ENCODE assay signal across 8 cellular contexts in the genomic region with DNA sequence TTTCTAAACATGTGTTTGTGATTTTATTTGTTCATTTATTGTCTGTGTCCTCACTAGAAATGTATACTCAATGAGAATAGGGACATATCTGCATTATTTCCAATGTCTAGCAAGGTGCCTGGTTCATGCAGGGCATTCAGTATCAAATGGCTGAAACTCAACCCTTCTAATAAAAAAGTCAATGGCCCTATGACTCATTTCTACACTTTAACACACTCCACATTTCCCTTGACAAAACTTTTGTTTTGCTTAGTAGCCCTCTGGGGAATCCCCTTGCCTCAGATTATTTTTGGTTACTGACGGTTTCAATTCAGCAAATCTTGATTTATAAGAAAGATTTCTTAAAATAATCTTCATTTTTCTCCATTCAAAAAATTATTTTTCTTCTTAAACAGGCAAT.
A peak's percentile ranks its signal among the peaks of the same experiment; 100 is the strongest.
DNase-seq lines count a peak whose midpoint lies in the region; ATAC-seq, FAIRE-seq and TF ChIP-seq lines count a peak whose summit lies in the region.

No MANE protein-coding gene starts in this region.

- POLR2A ChIA-PET in HEK293T (lab: Yijun Ruan, JAX): no interaction called here

- H3K79me2 ChIP-seq in keratinocyte (ENCODE audit: control insufficient read depth, insufficient read depth, low read length): peaks cover 2% of the 10 kb centered on the region
- no peaks in the 10 kb centered on the region for H3K79me2 ChIP-seq in mesendoderm (ENCODE audit: control insufficient read depth, insufficient read depth, low read length)

- H3K4me3 ChIP-seq in keratinocyte (ENCODE audit: control insufficient read depth in 2 of 3, extremely low read depth in 1 of 3, insufficient read depth in 2 of 3, low read depth in 1 of 3, low read length in 3 of 3) (no peak overlapping the region), mesendoderm (ENCODE audit: low read length) (no peak overlapping the region)

- H3K4ac ChIP-seq in mesendoderm (ENCODE audit: low read depth, low read length): no peak overlapping the region

- no peaks in the 10 kb centered on the region for H3K9me3 ChIP-seq in keratinocyte (ENCODE audit: control insufficient read depth, low read depth, low read length)

- no peak overlapping the region for H4K8ac ChIP-seq in mesendoderm (ENCODE audit: low read depth, low read length)

- H2BK15ac ChIP-seq in mesendoderm (replicated peaks; ENCODE audit: low read depth): no peak overlapping the region

- no peak overlapping the region for H2BK120ac ChIP-seq in mesendoderm (ENCODE audit: low read depth, low read length)

- CTCF ChIA-PET in HEK293T (lab: Yijun Ruan, JAX): interaction anchor here (1.2 kb wide), 1 partner anchor 23 kb away, joined by 3 read pairs; no protein-coding TSS in a partner anchor

- no peaks in the 10 kb centered on the region for H4K20me1 ChIP-seq in keratinocyte (ENCODE audit: control insufficient read depth, extremely low read depth, insufficient read depth, low read length)

- no peaks in the 10 kb centered on the region for H3K9me1 ChIP-seq in keratinocyte (ENCODE audit: control insufficient read depth, extremely low read depth, insufficient read depth, low read length)

- H3K27ac ChIP-seq in keratinocyte (ENCODE audit: control insufficient read depth, insufficient read depth, low read length): peak overlapping the region; percentile 36
- H3K27ac ChIP-seq in mesendoderm (ENCODE audit: low read depth, low read length): no peak overlapping the region

- peak overlapping the region; percentile 30 for H3K9ac ChIP-seq in keratinocyte (ENCODE audit: control insufficient read depth, extremely low read depth, insufficient read depth, low read length)
- H3K9ac ChIP-seq in mesendoderm (ENCODE audit: low read length): no peak overlapping the region

- no peak overlapping the region for H2AFZ ChIP-seq in keratinocyte (ENCODE audit: control insufficient read depth, low read length)

- dilution Hi-C loops in keratinocyte (cut with MboI; ENCODE audit: extremely low pct_ligation_motif_present, low sequenced_read_pairs): loop anchor here (25.0 kb wide), 2 partner anchors 128 to 203 kb away; no protein-coding TSS in a partner anchor

- H3K79me1 ChIP-seq in mesendoderm (ENCODE audit: low read length): no peaks in the 10 kb centered on the region

- no peak overlapping the region for H3K18ac ChIP-seq in mesendoderm (ENCODE audit: low read length)

- H3K56ac ChIP-seq in mesendoderm (ENCODE audit: low read length): no peak overlapping the region

- H3K36me3 ChIP-seq in keratinocyte (ENCODE audit: control insufficient read depth in 2 of 2, extremely low read depth in 1 of 2, insufficient read depth in 2 of 2, low read length in 2 of 2) (no peaks in the 10 kb centered on the region), mesendoderm (ENCODE audit: control insufficient read depth, insufficient read depth, low read length) (no peaks in the 10 kb centered on the region)

- no peak overlapping the region for H2AK5ac ChIP-seq in mesendoderm (ENCODE audit: low read length)

- H3K27me3 ChIP-seq in keratinocyte (ENCODE audit: control insufficient read depth, extremely low read depth, insufficient read depth, low read length): no peaks in the 10 kb centered on the region
- H3K27me3 ChIP-seq in mesendoderm (ENCODE audit: insufficient read depth, low read length, poor library complexity): no peaks in the 10 kb centered on the region

- TF ChIP-seq CTCF in keratinocyte (optimal IDR thresholded peaks at IDR 0.05 in 1 of 3, IDR thresholded peaks at IDR 0.05 in 1 of 3, conservative IDR thresholded peaks at IDR 0.05 in 1 of 3; ENCODE audit: extremely low read depth in 1 of 3, insufficient read depth in 2 of 3, low read length in 3 of 3): no peak

- DNase-seq in HEK293T (ENCODE audit: extremely low spot score): peak; percentile 46
- peak; percentile 41 for DNase-seq in NCI-H69 (lab: John Stamatoyannopoulos, UW)
- DNase-seq in keratinocyte (ENCODE audit: low read depth, low spot score): no peak
- DNase-seq in nucleus accumbens (lab: John Stamatoyannopoulos, UW): no peak
- DNase-seq in mesendoderm: no peak
- DNase-seq in NCI-H1092 treated with DMSO at 0.1 percent for 48 hours (lab: John Stamatoyannopoulos, UW): no peak
- no peak for DNase-seq in central memory CD4-positive, alpha-beta T cell

- peaks cover 45% of the 10 kb centered on the region for H3K4me1 ChIP-seq in keratinocyte (ENCODE audit: control insufficient read depth, extremely low read depth, insufficient read depth, low read length)
- H3K4me1 ChIP-seq in mesendoderm (ENCODE audit: control insufficient read depth, low read depth, low read length): peaks cover 2% of the 10 kb centered on the region

- no peak for FAIRE-seq in keratinocyte (lab: Jason Lieb, UNC)

- H2BK5ac ChIP-seq in mesendoderm (ENCODE audit: low read length): no peak overlapping the region

- H4K5ac ChIP-seq in mesendoderm (ENCODE audit: low read length): no peak overlapping the region

- no CpG with 5 or more reads among the region's 1 CpG for WGBS in mesendoderm (ENCODE audit: extremely low coverage, insufficient coverage, low lambda C conversion rate)

- ATAC-seq in GM18519 (IDR thresholded peaks at IDR 0.05; ENCODE audit: low FRiP score, unreplicated experiment): peak; percentile 80

- peak overlapping the region; percentile 68 for H3K4me2 ChIP-seq in keratinocyte (ENCODE audit: control insufficient read depth, extremely low read depth, insufficient read depth, low read depth, low read length)
- no peak overlapping the region for H3K4me2 ChIP-seq in mesendoderm (ENCODE audit: low read length)

- no peak overlapping the region for H3K23ac ChIP-seq in mesendoderm (ENCODE audit: low read length)

TF ChIP-seq in HEK293T, 16 proteins besides CTCF, POLR2A, EP300 and RAD21:
- TF ChIP-seq L3MBTL2 (conservative IDR thresholded peaks at IDR 0.05): no peak
- TF ChIP-seq CTBP1 (IDR thresholded peaks at IDR 0.05; ENCODE audit: borderline replicate concordance): peak; percentile 79; the same call in 1 of the 2 replicates
- TF ChIP-seq ZNF384 (IDR thresholded peaks at IDR 0.05): no peak
- TF ChIP-seq ELF4 (IDR thresholded peaks at IDR 0.05): no peak
- TF ChIP-seq, protein P1, sequence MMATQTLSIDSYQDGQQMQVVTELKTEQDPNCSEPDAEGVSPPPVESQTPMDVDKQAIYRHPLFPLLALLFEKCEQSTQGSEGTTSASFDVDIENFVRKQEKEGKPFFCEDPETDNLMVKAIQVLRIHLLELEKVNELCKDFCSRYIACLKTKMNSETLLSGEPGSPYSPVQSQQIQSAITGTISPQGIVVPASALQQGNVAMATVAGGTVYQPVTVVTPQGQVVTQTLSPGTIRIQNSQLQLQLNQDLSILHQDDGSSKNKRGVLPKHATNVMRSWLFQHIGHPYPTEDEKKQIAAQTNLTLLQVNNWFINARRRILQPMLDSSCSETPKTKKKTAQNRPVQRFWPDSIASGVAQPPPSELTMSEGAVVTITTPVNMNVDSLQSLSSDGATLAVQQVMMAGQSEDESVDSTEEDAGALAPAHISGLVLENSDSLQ (IDR thresholded peaks at IDR 0.05): peak; percentile 78
- no peak for TF ChIP-seq TARDBP (IDR thresholded peaks at IDR 0.05)
- no peak for TF ChIP-seq SP1 (IDR thresholded peaks at IDR 0.05)
- TF ChIP-seq FOXK2 (IDR thresholded peaks at IDR 0.05): no peak
- no peak for TF ChIP-seq FOXM1 (IDR thresholded peaks at IDR 0.05; ENCODE audit: borderline replicate concordance)

Comparison
In these comparisons a context has a peak if more than half of its experiments do, and no peak if none do; other contexts are left out.
1. DNase-seq: peak in HEK293T (single experiment) and NCI-H69 (single experiment); none in keratinocyte (single experiment), nucleus accumbens (0 of 56), mesendoderm (single experiment), NCI-H1092 treated with DMSO at 0.1 percent for 48 hours (single experiment) and central memory CD4-positive, alpha-beta T cell (single experiment).